Comparison of ENCODE assay signal across 16 cellular contexts in the genomic region with DNA sequence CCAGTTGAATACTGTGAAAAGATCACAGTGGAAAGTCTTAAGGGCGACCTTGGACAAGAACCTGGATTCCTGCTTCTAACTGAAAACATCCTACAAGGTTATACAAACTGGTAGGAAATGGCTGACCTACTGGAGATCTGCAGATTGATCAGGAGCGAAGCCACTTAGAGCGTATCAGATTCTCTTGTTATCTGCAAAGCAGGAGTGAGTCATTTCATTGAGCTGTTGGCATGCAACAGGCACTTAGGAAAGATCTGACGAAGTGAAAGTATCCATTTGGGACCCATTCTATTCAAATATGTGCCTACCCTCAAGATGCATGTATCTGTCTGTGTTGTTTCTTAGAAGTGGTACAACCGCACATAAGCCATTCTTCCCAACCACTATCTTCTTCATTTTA.
"Had no signal": no experiment of that assay in that cellular context is flagged by ENCODE, and none has a peak within 500 bp of the region (broad histone marks: within the 10 kb centered on the region; RNA-seq: fewer than 3 reads in every experiment).

No MANE protein-coding gene starts in this region.

- ATAC-seq: activated CD8-positive, alpha-beta memory T cell treated with anti-CD3 and anti-CD28 coated beads, Interleukin-2, amount 10 ng/mL, durations not matched to agents 7 days and 5 days; left ventricle myocardium superior; right cardiac atrium; stimulated activated effector memory CD8-positive, alpha-beta T cell treated with anti-CD3 and anti-CD28 coated beads, Interleukin-12 subunit alpha, Interleukin-12 subunit beta, amount 100 ng/mL, for 72 hours had no signal

- H3K4me1 Mint-ChIP-seq: activated CD8-positive, alpha-beta memory T cell treated with anti-CD3 and anti-CD28 coated beads, Interleukin-2, amount 10 ng/mL, durations not matched to agents 7 days and 5 days; stimulated activated effector memory CD8-positive, alpha-beta T cell treated with anti-CD3 and anti-CD28 coated beads, Interleukin-12 subunit alpha, Interleukin-12 subunit beta, amount 100 ng/mL, for 72 hours had no signal

- H3K4me3 ChIP-seq: cardiac muscle cell, tibial artery, vagina had no signal

- H3K27ac ChIP-seq: cardiac muscle cell, tibial artery, vagina had no signal

- H3K27me3 ChIP-seq: cardiac muscle cell, tibial artery, vagina had no signal

- H3K36me3 ChIP-seq: cardiac muscle cell, tibial artery, vagina had no signal

- H3K27ac Mint-ChIP-seq: activated CD8-positive, alpha-beta memory T cell treated with anti-CD3 and anti-CD28 coated beads, Interleukin-2, amount 10 ng/mL, durations not matched to agents 7 days and 5 days; activated naive CD8-positive, alpha-beta T cell; activated T-cell treated with anti-CD3 and anti-CD28 coated beads, Interleukin-2, amount 50 U/mL, for 24 hours; progenitor cell of endocrine pancreas; stimulated activated effector memory CD8-positive, alpha-beta T cell treated with anti-CD3 and anti-CD28 coated beads, Interleukin-12 subunit alpha, Interleukin-12 subunit beta, amount 100 ng/mL, for 72 hours had no signal

- DNase-seq: activated CD4-positive, alpha-beta T cell treated with anti-CD3 and anti-CD28 coated beads, Interleukin-2, amount 50 U/mL, for 4 hours; activated CD8-positive, alpha-beta memory T cell treated with anti-CD3 and anti-CD28 coated beads, Interleukin-2, amount 10 ng/mL, durations not matched to agents 7 days and 5 days; activated gamma-delta T cell; activated T-cell treated with anti-CD3 and anti-CD28 coated beads, Interleukin-2, amount 50 U/mL, for 24 hours; aorta; left ventricle myocardium superior; right cardiac atrium; T-helper 2 cell; tibial artery had no signal

- H3K4me3 Mint-ChIP-seq: activated CD8-positive, alpha-beta memory T cell treated with anti-CD3 and anti-CD28 coated beads, Interleukin-2, amount 10 ng/mL, durations not matched to agents 7 days and 5 days; activated naive CD8-positive, alpha-beta T cell; activated T-cell treated with anti-CD3 and anti-CD28 coated beads, Interleukin-2, amount 50 U/mL, for 24 hours; stimulated activated effector memory CD8-positive, alpha-beta T cell treated with anti-CD3 and anti-CD28 coated beads, Interleukin-12 subunit alpha, Interleukin-12 subunit beta, amount 100 ng/mL, for 72 hours had no signal

- H3K9me3 ChIP-seq: tibial artery, vagina had no signal

- H3K4me1 ChIP-seq: tibial artery, vagina had no signal

- FAIRE-seq: colon, TTC549 had no signal

- H3K36me3 Mint-ChIP-seq: activated CD8-positive, alpha-beta memory T cell treated with anti-CD3 and anti-CD28 coated beads, Interleukin-2, amount 10 ng/mL, durations not matched to agents 7 days and 5 days; activated naive CD8-positive, alpha-beta T cell; stimulated activated effector memory CD8-positive, alpha-beta T cell treated with anti-CD3 and anti-CD28 coated beads, Interleukin-12 subunit alpha, Interleukin-12 subunit beta, amount 100 ng/mL, for 72 hours had no signal

- H3K27me3 Mint-ChIP-seq: activated CD8-positive, alpha-beta memory T cell treated with anti-CD3 and anti-CD28 coated beads, Interleukin-2, amount 10 ng/mL, durations not matched to agents 7 days and 5 days; progenitor cell of endocrine pancreas had no signal
